ENCODE assay signal across 23 cellular contexts in genomic region chr17:760371-760770, GRCh38. TPM values are rescaled to one million over a fixed set of nuclear protein-coding genes. Genes with fewer than 3 reads are reported as not detected.
DNase-seq lines count a peak whose midpoint lies in the region; ATAC-seq and TF ChIP-seq lines count a peak whose summit lies in the region.
"Had no signal": no experiment of that assay in that cellular context is flagged by ENCODE, and none has a peak within 500 bp of the region (broad histone marks: within the 10 kb centered on the region; RNA-seq: fewer than 3 reads in every experiment).

No MANE protein-coding gene starts in this region.

- TF ChIP-seq CTCF in VCaP (conservative IDR thresholded peaks at IDR 0.05) (no peak), heart right ventricle (IDR thresholded peaks at IDR 0.05) (no peak), spleen (IDR thresholded peaks at IDR 0.05 in 8 of 11, conservative IDR thresholded peaks at IDR 0.05 in 3 of 11) (no peak)

- H3K27me3 ChIP-seq in heart right ventricle (no peaks in the 10 kb centered on the region), spleen (replicated peaks in 1 of 7) (no peaks in the 10 kb centered on the region)
- H3K27me3 ChIP-seq: BLaER1 treated with 17β-estradiol and CSF1 and Interleukin-3, amounts not matched to agents 10 nM and 100 nM had no signal

- TF ChIP-seq POLR2A in spleen (IDR thresholded peaks at IDR 0.05), result no peak

- DNase-seq in heart right ventricle (peak; percentile 42 to 62), islet precursor cell (peak; percentile 25), spleen (peak; percentile 56), NCI-H69 (lab: John Stamatoyannopoulos, UW) (no peak)
- DNase-seq in NK-92 treated with Interleukin-12 subunit alpha and Interleukin-12 subunit beta, amount 100 ng/mL, for 24 hours (lab: John Stamatoyannopoulos, UW), result no peak
- DNase-seq: AML-193; CD4-positive, alpha-beta T cell; COR-L47; DMS53; NCI-H1092 treated with DMSO at 0.1 percent for 48 hours; NCI-H1436 treated with DMSO at 0.1 percent for 48 hours; NCI-H187 treated with DMSO at 0.1 percent for 48 hours; NCI-H2171 treated with DMSO at 0.1 percent for 48 hours; NCI-H446; NCI-H524 treated with DMSO at 0.1 percent for 48 hours; RPMI8226; SHP77 treated with DMSO at 0.1 percent for 48 hours had no signal

- 45 to 59% methylated on average over 9 of the region's 9 CpGs for WGBS in heart right ventricle, 2 donors
- 73 to 83% (median 78%) methylated on average over 9 of the region's 9 CpGs for WGBS in spleen, 5 donors

- no peaks in the 10 kb centered on the region for H3K9me3 ChIP-seq in heart right ventricle
- no peaks in the 10 kb centered on the region for H3K9me3 ChIP-seq in spleen
- H3K9me3 ChIP-seq: A549; BLaER1 treated with 17β-estradiol and CSF1 and Interleukin-3, amounts not matched to agents 10 nM and 100 nM had no signal

- peak; percentile 69 to 91 (median 84) for ATAC-seq in heart right ventricle
- ATAC-seq in HG02885 (IDR thresholded peaks at IDR 0.05; ENCODE audit: poor library complexity, unreplicated experiment), result no peak
- ATAC-seq: A549, HCT116 had no signal

- H3K4me3 ChIP-seq in heart right ventricle (no peak overlapping the region), spleen (no peak overlapping the region)
- H3K4me3 ChIP-seq: A549; BLaER1 treated with 17β-estradiol and CSF1 and Interleukin-3, amounts not matched to agents 10 nM and 100 nM had no signal

- H3K36me3 ChIP-seq in heart right ventricle, result peaks cover 0 to 91% (median 21%) of the 10 kb centered on the region in 9 donors
- peaks cover 0 to 92% (median 67%) of the 10 kb centered on the region in 6 donors for H3K36me3 ChIP-seq in spleen

- H3K4me1 ChIP-seq in heart right ventricle (peaks cover 0 to 26% (median 0%) of the 10 kb centered on the region in 9 donors), spleen (peaks cover 0 to 6% (median 0%) of the 10 kb centered on the region in 6 donors)
- H3K4me1 ChIP-seq: A549; BLaER1 treated with 17β-estradiol and CSF1 and Interleukin-3, amounts not matched to agents 10 nM and 100 nM had no signal

- intact Hi-C loops in heart right ventricle (cut with DNase I), result no loop called here
- intact Hi-C loops in spleen (cut with DNase I; ENCODE audit: low total_unique reads), result no loop called here

- peak overlapping the region; percentile 82 for H3K27ac ChIP-seq in VCaP
- peak overlapping the region in 8 of 10 donors; percentile 38 to 82 (median 72) for H3K27ac ChIP-seq in heart right ventricle
- peak overlapping the region in 2 of 8 donors; percentile 8 to 57 for H3K27ac ChIP-seq in spleen
- H3K27ac ChIP-seq: A549; BLaER1 treated with 17β-estradiol and CSF1 and Interleukin-3, amounts not matched to agents 10 nM and 100 nM; KMS-11 had no signal

RNA-seq across cellular contexts. Expression of gene GEMIN4, which starts 8.3 kb away (rescaled TPM):
- total RNA-seq in heart right ventricle, result 10 to 100 TPM in 8 of 10 donors, 1 to 10 TPM in 2; 9.3 to 14.9 (median 11.3) TPM
- 1 to 10 TPM; 4.8 to 5.0 TPM for polyA plus RNA-seq in heart right ventricle
- total RNA-seq in spleen, result 10 to 100 TPM; 17.3 to 24.9 (median 19.9) TPM
- 10 to 100 TPM in 1 of 3 donors, 1 to 10 TPM in 2; 5.7 to 11.4 (median 8.9) TPM for polyA plus RNA-seq in spleen

RNA-seq across cellular contexts. Expression of gene GLOD4, which starts 21.7 kb away (rescaled TPM):
- total RNA-seq in heart right ventricle (10 to 100 TPM; 23.7 to 47.5 (median 28.2) TPM), spleen (10 to 100 TPM; 38.6 to 69.7 (median 54.4) TPM)
- polyA plus RNA-seq in heart right ventricle (10 to 100 TPM; 16.5 to 19.2 TPM), spleen (10 to 100 TPM; 41.9 to 54.6 (median 43.3) TPM)

RNA-seq across cellular contexts. Expression of gene MRM3, which starts 21.8 kb away (rescaled TPM):
- 10 to 100 TPM; 16.0 to 23.7 (median 20.5) TPM for total RNA-seq in heart right ventricle
- 10 to 100 TPM; 11.6 to 20.8 TPM for polyA plus RNA-seq in heart right ventricle
- 10 to 100 TPM; 14.0 to 23.1 (median 17.5) TPM for total RNA-seq in spleen
- polyA plus RNA-seq in spleen, result 10 to 100 TPM; 13.5 to 16.9 (median 15.1) TPM

RNA-seq across cellular contexts. Expression of gene TLCD3A, which starts 28.0 kb away (rescaled TPM):
- total RNA-seq in heart right ventricle (1 to 10 TPM; 1.3 to 4.5 (median 2.6) TPM), spleen (1 to 10 TPM; 3.1 to 5.8 (median 4.5) TPM)
- polyA plus RNA-seq in heart right ventricle (1 to 10 TPM; 1.1 to 3.0 TPM), spleen (1 to 10 TPM in 2 of 3 donors, under 1 TPM in 1; 0.96 to 1.6 (median 1.2) TPM)

RNA-seq across cellular contexts. Expression of gene VPS53, which starts 45.7 kb away (rescaled TPM):
- total RNA-seq in heart right ventricle, result 10 to 100 TPM; 26.8 to 51.4 (median 41.3) TPM
- 10 to 100 TPM in 1 of 2 donors, 1 to 10 TPM in 1; 5.6 to 11.0 TPM for polyA plus RNA-seq in heart right ventricle
- 10 to 100 TPM; 41.7 to 82.2 (median 57.1) TPM for total RNA-seq in spleen
- 1 to 10 TPM; 3.5 to 8.1 (median 5.2) TPM for polyA plus RNA-seq in spleen

Comparison
In these comparisons a context has a peak if more than half of its experiments do, and no peak if none do; other contexts are left out.
1. DNase-seq: peak in heart right ventricle (2 of 2), islet precursor cell (single experiment) and spleen (single experiment); none in NK-92 treated with Interleukin-12 subunit alpha and Interleukin-12 subunit beta, amount 100 ng/mL, for 24 hours (single experiment) and NCI-H69 (single experiment).